In the genomic region with DNA sequence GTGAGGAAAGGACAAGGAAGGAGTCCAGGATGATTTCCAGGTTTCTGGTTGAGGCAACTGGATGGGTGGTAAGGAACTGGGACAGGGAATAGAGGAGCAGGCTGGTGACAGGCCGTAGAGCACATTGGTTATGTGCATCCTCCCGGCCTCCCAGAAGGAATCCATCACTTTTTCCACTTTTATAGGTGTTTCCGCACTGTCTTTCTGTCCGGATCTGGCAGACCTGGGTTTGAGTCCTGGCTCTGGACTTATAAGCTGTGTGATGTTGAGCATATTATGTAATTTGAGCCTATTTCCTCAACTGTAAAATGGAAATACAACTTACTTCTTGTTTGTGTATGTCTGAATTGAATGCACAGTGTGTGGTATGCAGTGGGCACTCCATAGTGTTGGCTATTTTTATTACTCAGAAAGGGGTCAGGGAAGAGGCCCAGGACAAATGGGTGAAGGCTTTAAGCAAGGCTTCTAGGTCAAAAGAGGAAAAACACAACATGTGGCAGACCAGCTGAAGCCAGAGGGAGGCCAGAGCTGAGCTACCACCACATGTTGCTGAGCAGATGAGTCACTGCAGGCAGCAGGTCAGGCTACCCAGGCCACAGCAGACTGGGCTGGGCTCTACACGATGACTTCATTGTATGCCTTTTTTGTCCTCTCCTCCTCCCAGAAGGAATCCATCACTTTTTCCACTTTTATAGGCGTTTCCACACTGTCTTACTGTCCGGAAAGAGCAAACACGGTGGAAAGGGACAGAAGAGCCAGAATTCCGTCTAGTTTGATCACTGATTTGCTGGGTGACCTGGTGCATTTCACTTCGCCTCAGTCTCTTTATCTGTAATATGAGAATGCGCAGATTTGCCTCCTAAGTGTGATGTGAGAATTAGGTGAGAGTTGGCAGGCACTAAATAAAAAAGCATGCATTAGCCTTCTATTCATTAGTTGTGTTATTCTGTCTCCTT, we compare ENCODE assay signal across 1 cellular context.
A peak's percentile ranks its signal among the peaks of the same experiment; 100 is the strongest.
TF ChIP-seq lines count a peak whose summit lies in the region.

No MANE protein-coding gene starts in this region.

TF ChIP-seq in IMR-90, 13 proteins besides CTCF, POLR2A, EP300 and RAD21 (continued from another document):
- no peak for TF ChIP-seq MAZ (IDR thresholded peaks at IDR 0.05; ENCODE audit: borderline replicate concordance, low read depth, low read length)
- TF ChIP-seq, protein P1, sequence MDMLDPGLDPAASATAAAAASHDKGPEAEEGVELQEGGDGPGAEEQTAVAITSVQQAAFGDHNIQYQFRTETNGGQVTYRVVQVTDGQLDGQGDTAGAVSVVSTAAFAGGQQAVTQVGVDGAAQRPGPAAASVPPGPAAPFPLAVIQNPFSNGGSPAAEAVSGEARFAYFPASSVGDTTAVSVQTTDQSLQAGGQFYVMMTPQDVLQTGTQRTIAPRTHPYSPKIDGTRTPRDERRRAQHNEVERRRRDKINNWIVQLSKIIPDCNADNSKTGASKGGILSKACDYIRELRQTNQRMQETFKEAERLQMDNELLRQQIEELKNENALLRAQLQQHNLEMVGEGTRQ (IDR thresholded peaks at IDR 0.05; ENCODE audit: low read depth, low read length) = peak; percentile 83
TF ChIP-seq in IMR-90: peak in this region for 5.
